Comparison of ENCODE assay signal across 7 cellular contexts in genomic region chr6:13201336-13201735, GRCh38.
"Had no signal": no experiment of that assay in that cellular context is flagged by ENCODE, and none has a peak within 500 bp of the region (broad histone marks: within the 10 kb centered on the region; RNA-seq: fewer than 3 reads in every experiment).

No MANE protein-coding gene starts in this region.

- H3K4me3 ChIP-seq: GM23248 had no signal

- DNase-seq: GM23248, GOT3, H7, HCEC 1CT, KG1 had no signal

- H3K27me3 Mint-ChIP-seq: IgD-negative memory B cell had no signal

- H3K36me3 Mint-ChIP-seq: IgD-negative memory B cell had no signal

- FAIRE-seq: HTR-8/SVneo had no signal

- H3K9ac ChIP-seq: GM23248 had no signal

- H3K4me3 Mint-ChIP-seq: IgD-negative memory B cell had no signal

- H2AFZ ChIP-seq: GM23248 had no signal

- H3K27ac ChIP-seq: GM23248 had no signal

- H3K9me3 Mint-ChIP-seq: IgD-negative memory B cell had no signal
